In genomic region chr9:134325813-134326753, GRCh38 we compare ENCODE assay signal across 7 cellular contexts. TPM values are rescaled to one million over a fixed set of nuclear protein-coding genes. Genes with fewer than 3 reads are reported as not detected.
DNase-seq lines count a peak whose midpoint lies in the region; ATAC-seq and TF ChIP-seq lines count a peak whose summit lies in the region.

RXRA (plus strand) TSS chr9:134326455; CDS start chr9:134326632, 177 bp downstream.

- H3K36me3 Mint-ChIP-seq in WTC11: no peaks in the 10 kb centered on the region

- no peak within 1 kb of the TSS for H3K27ac Mint-ChIP-seq in WTC11

- no peaks in the 10 kb centered on the region for H3K9me3 Mint-ChIP-seq in WTC11

- DNase-seq in NCI-H1092 (lab: John Stamatoyannopoulos, UW) (peak; percentile 50), WTC11 (ENCODE audit: low spot score) (peak; percentile 66), iPS-NIHi7 (ENCODE audit: extremely low spot score) (peak; percentile 87)
- peak; percentile 61 for DNase-seq in central memory CD4-positive, alpha-beta T cell

- H3K27ac ChIP-seq in skin epidermis: peak within 1 kb of the TSS; percentile 56 to 97 (median 93)

- H3K27me3 Mint-ChIP-seq in WTC11 (ENCODE audit: low read depth): no peaks in the 10 kb centered on the region

- H3K4me3 ChIP-seq in GM12875 (ENCODE audit: low read depth, low read length) (peak within 1 kb of the TSS; percentile 41), skin epidermis (peak within 1 kb of the TSS; percentile 58 to 75 (median 64))

- H3K4me3 Mint-ChIP-seq in WTC11: peak within 1 kb of the TSS; percentile 62

- H3K4me1 Mint-ChIP-seq in WTC11: peaks cover 45% of the 10 kb centered on the region

- CTCF ChIA-PET in WTC11 (lab: Charles Lee): interaction anchor here (0.6 to 1.2 kb wide), 5 partner anchors 51 to 1582 kb away, joined by 3 to 5 read pairs (median 4); partner anchors contain the start of gene CAMSAP1

- peak; percentile 38 for ATAC-seq in WTC11
- ATAC-seq in HG03460 (IDR thresholded peaks at IDR 0.05; ENCODE audit: unreplicated experiment): no peak

- no peak for TF ChIP-seq CTCF in GM12875 (IDR thresholded peaks at IDR 0.05; ENCODE audit: borderline replicate concordance, insufficient read depth, low read depth, low read length)
- no peak for TF ChIP-seq CTCF in WTC11 (IDR thresholded peaks at IDR 0.05)

- POLR2A ChIA-PET in WTC11 (lab: Charles Lee): no interaction called here

TF ChIP-seq in WTC11, 78 proteins besides CTCF, POLR2A, EP300 and RAD21:
- TF ChIP-seq CBFB (CRISPR knock-in tag; IDR thresholded peaks at IDR 0.05; ENCODE audit: low read depth): no peak
- TF ChIP-seq ARID4B (CRISPR knock-in tag; IDR thresholded peaks at IDR 0.05; ENCODE audit: borderline replicate concordance): no peak

RNA-seq across cellular contexts. Expression of gene RXRA, which starts in this region (rescaled TPM):
- total RNA-seq in WTC11 (2021): 24.9 to 27.5 TPM (median 25.0 TPM) in 3 replicates
